Comparison of ENCODE assay signal across 35 cellular contexts in the genomic region with DNA sequence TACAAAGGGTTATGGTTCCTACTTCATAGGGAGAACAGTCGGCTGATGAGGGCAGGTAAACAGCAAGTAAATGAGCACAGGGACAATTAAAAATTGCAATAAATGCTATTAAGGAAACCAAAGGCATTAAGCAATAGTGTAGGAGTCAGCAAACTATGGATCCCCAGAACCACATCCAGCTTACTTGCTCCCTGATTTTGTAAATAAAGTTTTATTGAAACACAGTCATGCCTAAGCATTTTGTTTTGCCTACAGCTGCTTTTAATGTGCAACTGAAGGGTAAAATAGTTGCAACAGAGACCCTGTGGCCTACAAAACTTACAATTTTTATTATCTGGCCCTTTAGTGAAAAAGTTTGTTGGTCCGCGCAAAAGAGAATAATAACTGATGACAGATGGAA.
"Had no signal": no experiment of that assay in that cellular context is flagged by ENCODE, and none has a peak within 500 bp of the region (broad histone marks: within the 10 kb centered on the region; RNA-seq: fewer than 3 reads in every experiment).

No MANE protein-coding gene starts in this region.

- H3K27me3 ChIP-seq: MG63 had no signal

- H3K36me3 ChIP-seq: MG63 had no signal

- H3K4me3 ChIP-seq: MG63 had no signal

- H3K27ac ChIP-seq: KMS-11 had no signal

- H3K9me3 ChIP-seq: MG63 had no signal

- DNase-seq: Karpas-422, Kasumi-1, MG63, MM.1S, MV-4-11, NCI-H1048, NCI-H1092, NCI-H1092 treated with DMSO at 0.1 percent for 48 hours, NCI-H1105, NCI-H1105 treated with DMSO at 0.1 percent for 48 hours, NCI-H1417, NCI-H1417 treated with DMSO at 0.1 percent for 48 hours, NCI-H1436, NCI-H1436 treated with DMSO at 0.1 percent for 48 hours, NCI-H146, NCI-H1694 treated with DMSO at 0.1 percent for 48 hours, NCI-H187, NCI-H187 treated with DMSO at 0.1 percent for 48 hours, NCI-H1930, NCI-H2029, NCI-H2029 treated with DMSO at 0.1 percent for 48 hours, NCI-H2081, NCI-H2081 treated with DMSO at 0.1 percent for 48 hours, NCI-H2107, NCI-H2171, NCI-H2171 treated with DMSO at 0.1 percent for 48 hours, NCI-H2227 treated with DMSO at 0.1 percent for 48 hours, NCI-H226, NCI-H345, NCI-H446, NCI-H446 treated with DMSO at 0.1 percent for 48 hours, NCI-H510A, NCI-H510A treated with DMSO at 0.1 percent for 48 hours, NCI-H524 had no signal

- H3K9ac ChIP-seq: KMS-11 had no signal

- H3K4me2 ChIP-seq: KMS-11 had no signal
